In the genomic region with DNA sequence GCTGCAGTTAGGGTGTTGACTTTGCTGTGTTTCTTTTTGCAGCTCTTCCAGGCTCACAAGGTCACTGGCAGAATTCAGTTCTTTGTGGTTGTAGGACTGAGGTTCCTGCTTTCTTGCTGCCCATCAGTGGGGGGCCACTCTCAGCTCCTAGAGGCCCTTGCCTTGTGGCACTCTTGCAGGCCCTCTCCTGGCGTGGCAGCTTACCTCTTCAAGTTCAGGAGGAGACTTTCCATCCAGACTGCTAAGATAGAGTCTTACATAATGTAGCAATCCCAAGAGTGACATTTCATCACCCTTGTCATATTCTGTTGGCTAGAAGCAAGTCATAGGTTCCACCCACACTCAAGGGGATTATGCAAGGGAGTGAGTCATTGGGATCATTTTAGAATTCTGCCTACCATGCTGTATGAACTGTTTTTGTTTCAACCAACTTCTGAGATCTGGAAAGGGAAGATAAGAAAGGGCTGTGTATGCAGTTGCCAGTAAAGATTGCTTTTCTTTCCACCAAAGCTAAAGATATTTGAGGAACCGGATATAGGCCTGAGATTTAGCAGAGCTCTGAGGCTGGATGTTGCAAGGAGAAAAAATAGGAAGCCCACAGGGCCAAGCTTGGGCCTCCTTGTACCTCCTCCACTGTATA, we compare ENCODE assay signal across 1 cellular context.
TF ChIP-seq lines count a peak whose summit lies in the region.
"Not testable (repeated sequence)": the region's sequence is repeated elsewhere in the genome, so short reads cannot be mapped to it uniquely, and the experiment has no call there.

No MANE protein-coding gene starts in this region.

TF ChIP-seq in K562, 482 proteins besides CTCF, POLR2A, EP300 and RAD21 (continued from another document and continues in another):
- TF ChIP-seq SPI1 (IDR thresholded peaks at IDR 0.05; ENCODE audit: borderline replicate concordance, low read depth, low read length) = peak; percentile 70
- 0 out of 2 replicates have a peak, but pooled peaks have one; percentile 57 for TF ChIP-seq FOXJ2 (tag; IDR thresholded peaks at IDR 0.05)
- TF ChIP-seq NFIC (IDR thresholded peaks at IDR 0.05) = peak; percentile 63
- TF ChIP-seq JUND (IDR thresholded peaks at IDR 0.05; ENCODE audit: borderline replicate concordance, low read depth, low read length) = peak; percentile 56; the same call in 1 of the 2 replicates
- TF ChIP-seq JUND (tag; IDR thresholded peaks at IDR 0.05; ENCODE audit: borderline replicate concordance, low read depth, low read length) = peak; percentile 76; the same call in 2 of the 3 replicates
- TF ChIP-seq AFF1 (IDR thresholded peaks at IDR 0.05; ENCODE audit: low read depth in 1 of 2, partially characterized antibody in 2 of 2) = peak in 1 of 2 experiments; percentile 37
- TF ChIP-seq ZNF318 (IDR thresholded peaks at IDR 0.05; ENCODE audit: borderline replicate concordance in 1 of 2, low read depth in 1 of 2) = peak in 1 of 2 experiments; percentile 70; a peak in 2 of 4 replicates
- TF ChIP-seq POLR2AphosphoS5 (IDR thresholded peaks at IDR 0.05; ENCODE audit: control insufficient read depth, insufficient read depth, low read depth, low read length) = 0 out of 2 replicates have a peak, but pooled peaks have one; percentile 26
- TF ChIP-seq, protein P1, sequence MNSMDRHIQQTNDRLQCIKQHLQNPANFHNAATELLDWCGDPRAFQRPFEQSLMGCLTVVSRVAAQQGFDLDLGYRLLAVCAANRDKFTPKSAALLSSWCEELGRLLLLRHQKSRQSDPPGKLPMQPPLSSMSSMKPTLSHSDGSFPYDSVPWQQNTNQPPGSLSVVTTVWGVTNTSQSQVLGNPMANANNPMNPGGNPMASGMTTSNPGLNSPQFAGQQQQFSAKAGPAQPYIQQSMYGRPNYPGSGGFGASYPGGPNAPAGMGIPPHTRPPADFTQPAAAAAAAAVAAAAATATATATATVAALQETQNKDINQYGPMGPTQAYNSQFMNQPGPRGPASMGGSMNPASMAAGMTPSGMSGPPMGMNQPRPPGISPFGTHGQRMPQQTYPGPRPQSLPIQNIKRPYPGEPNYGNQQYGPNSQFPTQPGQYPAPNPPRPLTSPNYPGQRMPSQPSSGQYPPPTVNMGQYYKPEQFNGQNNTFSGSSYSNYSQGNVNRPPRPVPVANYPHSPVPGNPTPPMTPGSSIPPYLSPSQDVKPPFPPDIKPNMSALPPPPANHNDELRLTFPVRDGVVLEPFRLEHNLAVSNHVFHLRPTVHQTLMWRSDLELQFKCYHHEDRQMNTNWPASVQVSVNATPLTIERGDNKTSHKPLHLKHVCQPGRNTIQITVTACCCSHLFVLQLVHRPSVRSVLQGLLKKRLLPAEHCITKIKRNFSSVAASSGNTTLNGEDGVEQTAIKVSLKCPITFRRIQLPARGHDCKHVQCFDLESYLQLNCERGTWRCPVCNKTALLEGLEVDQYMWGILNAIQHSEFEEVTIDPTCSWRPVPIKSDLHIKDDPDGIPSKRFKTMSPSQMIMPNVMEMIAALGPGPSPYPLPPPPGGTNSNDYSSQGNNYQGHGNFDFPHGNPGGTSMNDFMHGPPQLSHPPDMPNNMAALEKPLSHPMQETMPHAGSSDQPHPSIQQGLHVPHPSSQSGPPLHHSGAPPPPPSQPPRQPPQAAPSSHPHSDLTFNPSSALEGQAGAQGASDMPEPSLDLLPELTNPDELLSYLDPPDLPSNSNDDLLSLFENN (IDR thresholded peaks at IDR 0.05; ENCODE audit: low read depth in 2 of 2, low read length in 2 of 2) = peak in 1 of 2 experiments; percentile 74; a peak in 2 of 4 replicates
- peak in 1 of 2 experiments; percentile 92; a peak in 2 of 4 replicates for TF ChIP-seq HDAC1 (IDR thresholded peaks at IDR 0.05)
- TF ChIP-seq ETV5 (CRISPR knock-in tag; IDR thresholded peaks at IDR 0.05; ENCODE audit: low read depth) = peak; percentile 40; the same call in 1 of the 2 replicates
- TF ChIP-seq TAL1 (IDR thresholded peaks at IDR 0.05) = peak; percentile 82
- peak; percentile 68; the same call in 1 of the 2 replicates for TF ChIP-seq RNF2 (IDR thresholded peaks at IDR 0.05)
- TF ChIP-seq CCNT2 (IDR thresholded peaks at IDR 0.05; ENCODE audit: borderline replicate concordance, extremely low read depth, insufficient read length, low read depth, low read length) = peak; percentile 33
- 0 out of 4 replicates have a peak, but pooled peaks of 1 of the 2 experiments have one; percentile 14 for TF ChIP-seq TEAD1 (CRISPR knock-in tag; IDR thresholded peaks at IDR 0.05)
- TF ChIP-seq FOSL1 (tag; conservative IDR thresholded peaks at IDR 0.05) = peak; percentile 86
- TF ChIP-seq NBN (IDR thresholded peaks at IDR 0.05; ENCODE audit: low read depth) = peak; percentile 33; the same call in 1 of the 2 replicates
- peak; percentile 85 to 94 for TF ChIP-seq RCOR1 (IDR thresholded peaks at IDR 0.05; ENCODE audit: borderline replicate concordance in 1 of 2, low read depth in 2 of 2, low read length in 2 of 2)
- TF ChIP-seq HDAC2 (IDR thresholded peaks at IDR 0.05) = peak; percentile 81; the same call in 1 of the 2 replicates
- peak; percentile 40; the same call in 1 of the 2 replicates for TF ChIP-seq JUN (IDR thresholded peaks at IDR 0.05; ENCODE audit: borderline replicate concordance, low read depth, low read length)
- not testable (repeated sequence) for TF ChIP-seq JUN (CRISPR knock-in tag; IDR thresholded peaks at IDR 0.05; ENCODE audit: borderline replicate concordance); CEBPG (CRISPR knock-in tag; IDR thresholded peaks at IDR 0.05); TEAD4 (CRISPR knock-in tag; IDR thresholded peaks at IDR 0.05; ENCODE audit: borderline replicate concordance)
- TF ChIP-seq SMARCE1 (IDR thresholded peaks at IDR 0.05) = peak; percentile 77; the same call in 1 of the 2 replicates
- TF ChIP-seq KLF16 (IDR thresholded peaks at IDR 0.05) = peak; percentile 80
- 0 out of 2 replicates have a peak, but pooled peaks have one; percentile 29 for TF ChIP-seq PML (IDR thresholded peaks at IDR 0.05; ENCODE audit: low read length)
- peak; percentile 68 for TF ChIP-seq ZNF766 (CRISPR knock-in tag; conservative IDR thresholded peaks at IDR 0.05)
- 0 out of 2 replicates have a peak, but pooled peaks have one; percentile 39 for TF ChIP-seq ZNF175 (CRISPR knock-in tag; IDR thresholded peaks at IDR 0.05; ENCODE audit: low read depth)
- peak; percentile 50; the same call in 1 of the 2 replicates for TF ChIP-seq STAT5A (IDR thresholded peaks at IDR 0.05; ENCODE audit: borderline replicate concordance, low read length)
- TF ChIP-seq KDM1A (IDR thresholded peaks at IDR 0.05) = peak; percentile 96
- TF ChIP-seq CBFA2T2 (conservative IDR thresholded peaks at IDR 0.05) = peak; percentile 86
- TF ChIP-seq ARID1B (IDR thresholded peaks at IDR 0.05) = peak; percentile 89
- TF ChIP-seq MBD2 (IDR thresholded peaks at IDR 0.05; ENCODE audit: borderline replicate concordance, low read depth) = peak; percentile 27; the same call in 1 of the 2 replicates
- TF ChIP-seq CEBPG (tag; conservative IDR thresholded peaks at IDR 0.05 in 1 of 2, IDR thresholded peaks at IDR 0.05 in 1 of 2) = peak in 1 of 2 experiments; percentile 90; a peak in 2 of 4 replicates
- peak; percentile 45; the same call in 1 of the 2 replicates for TF ChIP-seq ZNF589 (CRISPR knock-in tag; IDR thresholded peaks at IDR 0.05; ENCODE audit: low read depth)
- TF ChIP-seq SMAD4 (CRISPR knock-in tag; conservative IDR thresholded peaks at IDR 0.05) = 0 out of 2 replicates have a peak, but pooled peaks have one; percentile 43
- peak; percentile 76 for TF ChIP-seq TEAD4 (IDR thresholded peaks at IDR 0.05; ENCODE audit: low read length)
- peak; percentile 44; the same call in 1 of the 2 replicates for TF ChIP-seq CREM (IDR thresholded peaks at IDR 0.05; ENCODE audit: low read depth)
- peak; percentile 31; the same call in 1 of the 2 replicates for TF ChIP-seq MAFK (IDR thresholded peaks at IDR 0.05; ENCODE audit: low read length)
- 0 out of 2 replicates have a peak, but pooled peaks have one; percentile 47 for TF ChIP-seq SMARCC2 (IDR thresholded peaks at IDR 0.05; ENCODE audit: low read depth)
- TF ChIP-seq ZNF639 (CRISPR knock-in tag; conservative IDR thresholded peaks at IDR 0.05 in 1 of 2, IDR thresholded peaks at IDR 0.05 in 1 of 2) = 0 out of 4 replicates have a peak, but pooled peaks of 1 of the 2 experiments have one; percentile 49
- peak; percentile 41 for TF ChIP-seq TAF9B (IDR thresholded peaks at IDR 0.05; ENCODE audit: partially characterized antibody)
- TF ChIP-seq DMBX1 (CRISPR knock-in tag; IDR thresholded peaks at IDR 0.05; ENCODE audit: borderline replicate concordance) = peak; percentile 31; the same call in 1 of the 2 replicates
